In genomic region chr3:144622845-144623244, GRCh38 we compare ENCODE assay signal across 22 cellular contexts.
"Had no signal": no experiment of that assay in that cellular context is flagged by ENCODE, and none has a peak within 500 bp of the region (broad histone marks: within the 10 kb centered on the region; RNA-seq: fewer than 3 reads in every experiment).

No MANE protein-coding gene starts in this region.

- H3K36me3 ChIP-seq: ascending aorta, pancreas, right lobe of liver, suprapubic skin, transverse colon, uterus had no signal

- H3K4me3 ChIP-seq: ascending aorta, coronary artery, hepatocyte, mucosa of descending colon, pancreas, right lobe of liver, suprapubic skin, transverse colon, uterus had no signal

- H3K27ac ChIP-seq: ascending aorta, coronary artery, foreskin keratinocyte, hepatocyte, pancreas, right lobe of liver, suprapubic skin, transverse colon, uterus had no signal

- H3K4me2 ChIP-seq: hepatocyte had no signal

- H3K27me3 ChIP-seq: ascending aorta, foreskin keratinocyte, hepatocyte, pancreas, right lobe of liver, suprapubic skin, transverse colon, uterus had no signal

- H3K79me2 ChIP-seq: hepatocyte had no signal

- DNase-seq: activated CD4-positive, alpha-beta T cell treated with anti-CD3 and anti-CD28 coated beads, Interleukin-2, amount 10 ng/mL, durations not matched to agents 7 days and 5 days; activated CD8-positive, alpha-beta T cell treated with anti-CD3 and anti-CD28 coated beads, Interleukin-2, amount 10 ng/mL, durations not matched to agents 7 days and 5 days; activated effector memory CD4-positive, alpha-beta T cell treated with Interleukin-2 at 50 U/mL for 16 hours; activated naive CD4-positive, alpha-beta T cell treated with anti-CD3 and anti-CD28 coated beads, Interleukin-2, amount 50 U/mL, for 16 hours; activated T-cell treated with anti-CD3 and anti-CD28 coated beads, Interleukin-2, amount 50 U/mL, for 4 hours; foreskin keratinocyte; left cardiac atrium; mesenchymal stem cell; mucosa of descending colon; naive thymus-derived CD4-positive, alpha-beta T cell; pancreas; right lobe of liver; small intestine; stimulated activated CD4-positive, alpha-beta T cell treated with anti-CD3 and anti-CD28 coated beads, Interleukin-15, amount 100 ng/mL, for 24 hours; stimulated activated CD4-positive, alpha-beta T cell treated with anti-CD3 and anti-CD28 coated beads, Interleukin-2, amount 100 ng/mL, for 48 hours; stimulated activated naive CD8-positive, alpha-beta T cell treated with anti-CD3 and anti-CD28 coated beads, Interleukin-15, amount 100 ng/mL, for 72 hours; transverse colon; uterus had no signal

- H2AFZ ChIP-seq: hepatocyte had no signal

- H3K4me1 ChIP-seq: ascending aorta, foreskin keratinocyte, pancreas, right lobe of liver, suprapubic skin, transverse colon, uterus had no signal

- H3K9me3 ChIP-seq: ascending aorta, pancreas, right lobe of liver, suprapubic skin, uterus had no signal

- FAIRE-seq: pancreas, small intestine had no signal
